ENCODE assay signal across 18 cellular contexts in genomic region chr4:65654976-65655375, GRCh38. TPM values are rescaled to one million over a fixed set of nuclear protein-coding genes. Genes with fewer than 3 reads are reported as not detected.
A peak's percentile ranks its signal among the peaks of the same experiment; 100 is the strongest.
DNase-seq lines count a peak whose midpoint lies in the region; ATAC-seq and TF ChIP-seq lines count a peak whose summit lies in the region.
"Had no signal": no experiment of that assay in that cellular context is flagged by ENCODE, and none has a peak within 500 bp of the region (broad histone marks: within the 10 kb centered on the region; RNA-seq: fewer than 3 reads in every experiment).

No MANE protein-coding gene starts in this region.

- TF ChIP-seq CTCF in RWPE2 (IDR thresholded peaks at IDR 0.05; ENCODE audit: poor library complexity, severe bottlenecking), result no peak
- TF ChIP-seq CTCF in foreskin keratinocyte (conservative IDR thresholded peaks at IDR 0.05), result no peak

- intact Hi-C loops in right cardiac atrium (cut with DNase I), result no loop called here

- WGBS in right cardiac atrium, result 85% methylated on average over 1 of the region's 1 CpG

- peak; percentile 41; the same call in 1 of the 3 replicates for ATAC-seq in RWPE2 (ENCODE audit: low read depth)
- ATAC-seq in foreskin keratinocyte, result peak; percentile 64
- no peak for ATAC-seq in right cardiac atrium
- ATAC-seq in GM19035 (IDR thresholded peaks at IDR 0.05; ENCODE audit: unreplicated experiment), result no peak
- ATAC-seq in GM18861 (IDR thresholded peaks at IDR 0.05; ENCODE audit: unreplicated experiment), result no peak
- ATAC-seq: GM12878 had no signal

- DNase-seq in ELR (ENCODE audit: low read depth) (peak; percentile 61), RWPE2 (ENCODE audit: low spot score) (no peak), foreskin keratinocyte (no peak), right cardiac atrium (no peak), kidney glomerular epithelial cell (lab: John Stamatoyannopoulos, UW) (no peak)
- DNase-seq: C1 segment of cervical spinal cord; Caco-2; CD4-positive, alpha-beta memory T cell; DMS153; DND-41; GDM1; H7; HCEC 1CT had no signal

- H3K36me3 ChIP-seq in HUES48 (ENCODE audit: control insufficient read depth, insufficient read depth, low read length), result no peaks in the 10 kb centered on the region
- H3K36me3 ChIP-seq in RWPE2 (ENCODE audit: low read depth), result no peaks in the 10 kb centered on the region

- H3K9ac ChIP-seq in HUES48 (ENCODE audit: low read depth, low read length), result no peak overlapping the region

- H3K9me3 ChIP-seq in HUES48 (ENCODE audit: control insufficient read depth, insufficient read depth, low read length), result no peaks in the 10 kb centered on the region
- H3K9me3 ChIP-seq in RWPE2 (ENCODE audit: severe bottlenecking), result peaks cover 1% of the 10 kb centered on the region
- no peaks in the 10 kb centered on the region for H3K9me3 ChIP-seq in right cardiac atrium (ENCODE audit: control insufficient read depth, low read length)
- H3K9me3 ChIP-seq: Caco-2 had no signal

- H3K4me3 ChIP-seq in HUES48 (ENCODE audit: low read depth, low read length) (no peak overlapping the region), RWPE2 (ENCODE audit: severe bottlenecking) (no peak overlapping the region), right cardiac atrium (ENCODE audit: low read length) (no peak overlapping the region)
- H3K4me3 ChIP-seq: GM12878 had no signal

- peaks cover 54% of the 10 kb centered on the region for H3K4me1 ChIP-seq in HUES48 (ENCODE audit: control insufficient read depth, insufficient read depth, low read length)
- H3K4me1 ChIP-seq in RWPE2 (ENCODE audit: insufficient read depth, poor library complexity, severe bottlenecking), result no peaks in the 10 kb centered on the region
- peaks cover 5% of the 10 kb centered on the region for H3K4me1 ChIP-seq in foreskin keratinocyte
- H3K4me1 ChIP-seq in right cardiac atrium (ENCODE audit: control insufficient read depth, insufficient read depth, low read length), result no peaks in the 10 kb centered on the region
- H3K4me1 ChIP-seq: Caco-2 had no signal

- H3K27ac ChIP-seq in HUES48 (ENCODE audit: low read depth, low read length), result peak overlapping the region; percentile 42
- H3K27ac ChIP-seq in RWPE2 (ENCODE audit: poor library complexity, severe bottlenecking), result no peak overlapping the region
- no peak overlapping the region for H3K27ac ChIP-seq in foreskin keratinocyte
- no peak overlapping the region for H3K27ac ChIP-seq in right cardiac atrium (ENCODE audit: low read length)

- H3K27me3 ChIP-seq in HUES48 (ENCODE audit: control insufficient read depth, insufficient read depth, low read length), result no peaks in the 10 kb centered on the region
- H3K27me3 ChIP-seq in RWPE2 (ENCODE audit: insufficient read depth, poor library complexity, severe bottlenecking), result no peaks in the 10 kb centered on the region
- H3K27me3 ChIP-seq in foreskin keratinocyte, result no peaks in the 10 kb centered on the region
- H3K27me3 ChIP-seq in right cardiac atrium (ENCODE audit: control insufficient read depth, insufficient read depth), result no peaks in the 10 kb centered on the region

RNA-seq across cellular contexts. Expression of gene EPHA5, which starts 15.3 kb away (rescaled TPM):
- total RNA-seq in foreskin keratinocyte (not detected in 2 replicates), right cardiac atrium (under 1 TPM; 0.22 to 0.96 (median 0.65) TPM)
- polyA plus RNA-seq in foreskin keratinocyte (not detected in 2 replicates), right cardiac atrium (0.34 TPM)
- total RNA-seq: A172; CD4-positive, alpha-beta memory T cell; GM12878 had no signal
- polyA plus RNA-seq: CD4-positive, alpha-beta memory T cell; GM12878 had no signal

Comparison
In these comparisons a context has a peak if more than half of its experiments do, and no peak if none do; other contexts are left out.
1. ATAC-seq: peak in RWPE2 (single experiment) and foreskin keratinocyte (single experiment); none in right cardiac atrium (0 of 2), GM19035 (single experiment) and GM18861 (single experiment).